Comparison of ENCODE assay signal across 1 cellular context in genomic region chr10:6071181-6072175, GRCh38.
TF ChIP-seq lines count a peak whose summit lies in the region.

No MANE protein-coding gene starts in this region.

TF ChIP-seq in GM23338, 12 proteins besides CTCF, POLR2A, EP300 and RAD21 (continued from another document):
- no peak for TF ChIP-seq ETS1 (IDR thresholded peaks at IDR 0.05)
- no peak for TF ChIP-seq POLR2AphosphoS5 (IDR thresholded peaks at IDR 0.05; ENCODE audit: low read depth)
- TF ChIP-seq ZNF462 (CRISPR knock-in tag; IDR thresholded peaks at IDR 0.05) = no peak
- no peak for TF ChIP-seq EZH2 (IDR thresholded peaks at IDR 0.05; ENCODE audit: low read depth, unreplicated experiment)
- no peak for TF ChIP-seq JUNB (IDR thresholded peaks at IDR 0.05; ENCODE audit: unreplicated experiment)
- no peak for TF ChIP-seq EZH2phosphoT487 (IDR thresholded peaks at IDR 0.05; ENCODE audit: unreplicated experiment)
TF ChIP-seq in GM23338: peak in this region for 0.
